1 cellular context compared by ENCODE assay signal in genomic region chr16:82067810-82068325, GRCh38.
TF ChIP-seq lines count a peak whose summit lies in the region.

No MANE protein-coding gene starts in this region.

TF ChIP-seq in HepG2, 621 proteins besides CTCF, POLR2A, EP300 and RAD21 (continues in another document):
- TF ChIP-seq ZNF281 (CRISPR knock-in tag; IDR thresholded peaks at IDR 0.05; ENCODE audit: borderline replicate concordance) (peak; percentile 71), DBP (CRISPR knock-in tag; IDR thresholded peaks at IDR 0.05; ENCODE audit: not compliant biosample characterization) (no peak), YY1 (IDR thresholded peaks at IDR 0.05; ENCODE audit: insufficient read depth, insufficient replicate concordance, low read depth, low read length) (no peak), MAZ (IDR thresholded peaks at IDR 0.05; ENCODE audit: borderline replicate concordance, low read depth, low read length) (no peak), MAZ (CRISPR knock-in tag; IDR thresholded peaks at IDR 0.05; ENCODE audit: low read depth) (no peak), ZNF687 (CRISPR knock-in tag; IDR thresholded peaks at IDR 0.05) (peak; percentile 39), HDAC1 (CRISPR knock-in tag; IDR thresholded peaks at IDR 0.05) (peak; percentile 53), CENPT (CRISPR knock-in tag; IDR thresholded peaks at IDR 0.05; ENCODE audit: low read depth) (no peak), POLR2AphosphoS5 (IDR thresholded peaks at IDR 0.05; ENCODE audit: low read depth, low read length) (no peak), RFX1 (IDR thresholded peaks at IDR 0.05) (no peak), KMT2B (CRISPR knock-in tag; IDR thresholded peaks at IDR 0.05) (no peak), NFE2L1 (CRISPR knock-in tag; IDR thresholded peaks at IDR 0.05; ENCODE audit: borderline replicate concordance) (no peak), IRF9 (CRISPR knock-in tag; IDR thresholded peaks at IDR 0.05; ENCODE audit: borderline replicate concordance) (no peak), ZNF567 (CRISPR knock-in tag; IDR thresholded peaks at IDR 0.05; ENCODE audit: borderline replicate concordance) (no peak), ZMYM4 (CRISPR knock-in tag; IDR thresholded peaks at IDR 0.05) (peak; percentile 60), SMC3 (IDR thresholded peaks at IDR 0.05; ENCODE audit: low read length) (no peak), TEAD3 (CRISPR knock-in tag; optimal IDR thresholded peaks at IDR 0.05; ENCODE audit: borderline replicate concordance) (peak; percentile 38), SMARCE1 (IDR thresholded peaks at IDR 0.05; ENCODE audit: borderline replicate concordance) (no peak), ZNF644 (CRISPR knock-in tag; IDR thresholded peaks at IDR 0.05; ENCODE audit: low read depth) (no peak), ZNF879 (CRISPR knock-in tag; IDR thresholded peaks at IDR 0.05) (no peak), CREB1 (IDR thresholded peaks at IDR 0.05) (no peak), CREB1 (CRISPR knock-in tag; IDR thresholded peaks at IDR 0.05) (no peak; the same call in 1 of the 2 replicates), THAP7 (CRISPR knock-in tag; IDR thresholded peaks at IDR 0.05) (no peak), SAP130 (CRISPR knock-in tag; IDR thresholded peaks at IDR 0.05; ENCODE audit: low read depth) (peak; percentile 3; the same call in 1 of the 2 replicates), AHDC1 (CRISPR knock-in tag; IDR thresholded peaks at IDR 0.05; ENCODE audit: borderline replicate concordance) (peak; percentile 57; the same call in 1 of the 2 replicates), ZNF143 (CRISPR knock-in tag; IDR thresholded peaks at IDR 0.05) (no peak), ZNF710 (CRISPR knock-in tag; IDR thresholded peaks at IDR 0.05; ENCODE audit: borderline replicate concordance) (no peak), SNAPC5 (CRISPR knock-in tag; IDR thresholded peaks at IDR 0.05; ENCODE audit: borderline replicate concordance) (no peak), ZNF83 (CRISPR knock-in tag; IDR thresholded peaks at IDR 0.05; ENCODE audit: borderline replicate concordance) (no peak), ZZZ3 (CRISPR knock-in tag; IDR thresholded peaks at IDR 0.05; ENCODE audit: borderline replicate concordance) (no peak), REXO4 (CRISPR knock-in tag; IDR thresholded peaks at IDR 0.05; ENCODE audit: borderline replicate concordance) (no peak), MEIS1 (CRISPR knock-in tag; IDR thresholded peaks at IDR 0.05; ENCODE audit: borderline replicate concordance) (no peak), ATF7 (IDR thresholded peaks at IDR 0.05) (no peak), ATF7 (CRISPR knock-in tag; IDR thresholded peaks at IDR 0.05) (no peak), KLF6 (CRISPR knock-in tag; IDR thresholded peaks at IDR 0.05) (no peak), ZNF256 (CRISPR knock-in tag; conservative IDR thresholded peaks at IDR 0.05) (no peak), YEATS2 (CRISPR knock-in tag; IDR thresholded peaks at IDR 0.05; ENCODE audit: borderline replicate concordance) (no peak), ZBTB3 (CRISPR knock-in tag; IDR thresholded peaks at IDR 0.05; ENCODE audit: borderline replicate concordance, low read depth) (no peak), POLR2G (IDR thresholded peaks at IDR 0.05; ENCODE audit: low read depth, low read length) (no peak), ZBTB38 (CRISPR knock-in tag; IDR thresholded peaks at IDR 0.05) (peak; percentile 23; the same call in 1 of the 2 replicates), TOE1 (CRISPR knock-in tag; IDR thresholded peaks at IDR 0.05) (no peak), AFF4 (CRISPR knock-in tag; IDR thresholded peaks at IDR 0.05) (0 out of 2 replicates have a peak, but pooled peaks have one; percentile 41)
